Comparison of ENCODE assay signal across 9 cellular contexts in the genomic region with DNA sequence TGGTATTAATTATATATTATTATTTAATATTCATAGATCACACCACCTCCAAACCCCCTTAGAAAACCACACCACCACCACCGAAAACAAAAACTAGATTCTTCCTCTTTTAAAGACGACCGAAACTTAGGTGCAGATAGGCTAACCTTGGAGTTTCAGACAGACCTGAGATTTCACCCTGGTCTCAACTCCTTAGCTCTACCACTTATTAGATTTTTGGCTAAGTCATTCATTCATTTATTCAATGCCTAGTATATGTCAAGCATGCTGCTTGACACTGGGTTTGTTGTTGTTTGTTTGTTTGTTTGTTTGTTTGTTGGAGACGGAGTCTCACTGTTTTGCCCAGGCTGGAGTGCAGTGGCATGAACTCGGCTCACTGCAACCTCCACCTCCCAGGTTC. TPM values are rescaled to one million over a fixed set of nuclear protein-coding genes. Genes with fewer than 3 reads are reported as not detected.
A peak's percentile ranks its signal among the peaks of the same experiment; 100 is the strongest.
DNase-seq lines count a peak whose midpoint lies in the region; ATAC-seq, FAIRE-seq and TF ChIP-seq lines count a peak whose summit lies in the region.
"Had no signal": no experiment of that assay in that cellular context is flagged by ENCODE, and none has a peak within 500 bp of the region (broad histone marks: within the 10 kb centered on the region; RNA-seq: fewer than 3 reads in every experiment).

No MANE protein-coding gene starts in this region.

- ATAC-seq in GM19438 (IDR thresholded peaks at IDR 0.05; ENCODE audit: low read depth, unreplicated experiment) (peak; percentile 82), HG02852 (IDR thresholded peaks at IDR 0.05; ENCODE audit: unreplicated experiment) (peak; percentile 86), HG03520 (IDR thresholded peaks at IDR 0.05; ENCODE audit: unreplicated experiment) (peak; percentile 91), left lung (no peak)

- TF ChIP-seq CTCF in foreskin fibroblast (IDR thresholded peaks at IDR 0.05; ENCODE audit: low read depth, low read length) (no peak), left lung (IDR thresholded peaks at IDR 0.05) (no peak)

- H3K9me3 ChIP-seq in left lung: no peaks in the 10 kb centered on the region
- H3K9me3 ChIP-seq in neuronal stem cell (replicated peaks in 1 of 2; ENCODE audit: control insufficient read depth in 2 of 2, insufficient read depth in 1 of 2, low read depth in 1 of 2, low read length in 2 of 2): no peaks in the 10 kb centered on the region
- H3K9me3 ChIP-seq: stomach had no signal

- H2AFZ ChIP-seq in neuronal stem cell (ENCODE audit: low read length): no peak overlapping the region

- no peak overlapping the region for H3K14ac ChIP-seq in neuronal stem cell (ENCODE audit: low read length)

- H2BK15ac ChIP-seq in neuronal stem cell (ENCODE audit: low read length): no peak overlapping the region

- TF ChIP-seq POLR2A in GM12892 (IDR thresholded peaks at IDR 0.05; ENCODE audit: low read depth, low read length): no peak

- no peak overlapping the region for H3K4ac ChIP-seq in neuronal stem cell (ENCODE audit: low read length)

- no peak overlapping the region for H3K18ac ChIP-seq in neuronal stem cell (ENCODE audit: low read length)

- H3K36me3 ChIP-seq in left lung: no peaks in the 10 kb centered on the region
- H3K36me3 ChIP-seq in neuronal stem cell (replicated peaks in 1 of 2; ENCODE audit: control insufficient read depth in 2 of 2, insufficient read depth in 2 of 2, low read length in 2 of 2): no peaks in the 10 kb centered on the region
- H3K36me3 ChIP-seq: stomach had no signal

- no peak overlapping the region for H3K4me2 ChIP-seq in neuronal stem cell (ENCODE audit: insufficient read depth, low read length, poor library complexity, severe bottlenecking)

- H3K27me3 ChIP-seq in left lung (no peaks in the 10 kb centered on the region), neuronal stem cell (ENCODE audit: control insufficient read depth in 3 of 3, insufficient read depth in 3 of 3, low read depth in 1 of 3, low read length in 3 of 3) (no peaks in the 10 kb centered on the region)
- H3K27me3 ChIP-seq: stomach had no signal

- H2BK5ac ChIP-seq in neuronal stem cell (ENCODE audit: low read length): no peak overlapping the region

- intact Hi-C loops in left lung (cut with DNase I): no loop called here

- H4K8ac ChIP-seq in neuronal stem cell (ENCODE audit: low read depth, low read length): no peak overlapping the region

- H3K23ac ChIP-seq in neuronal stem cell (ENCODE audit: low read depth, low read length, poor library complexity): no peak overlapping the region

- H3K4me1 ChIP-seq in left lung (no peaks in the 10 kb centered on the region), neuronal stem cell (ENCODE audit: control insufficient read depth in 2 of 2, insufficient read depth in 1 of 2, low read depth in 1 of 2, low read length in 2 of 2) (no peaks in the 10 kb centered on the region)
- H3K4me1 ChIP-seq: stomach had no signal

- H2BK120ac ChIP-seq in neuronal stem cell (ENCODE audit: low read depth, low read length): no peak overlapping the region

- H3K79me1 ChIP-seq in neuronal stem cell (ENCODE audit: low read depth, low read length): no peaks in the 10 kb centered on the region

- no CpG with 5 or more reads among the region's 5 CpGs for WGBS in neuronal stem cell (ENCODE audit: extremely low coverage in 2 of 2, insufficient read length in 2 of 2, insufficient replicate concordance in 1 of 2), 2 donors

- H3K4me3 ChIP-seq in foreskin fibroblast (ENCODE audit: low read depth in 1 of 2, low read length in 2 of 2): no peak overlapping the region
- H3K4me3 ChIP-seq in left lung: no peak overlapping the region
- no peak overlapping the region for H3K4me3 ChIP-seq in neuronal stem cell (ENCODE audit: low read length in 2 of 2)
- H3K4me3 ChIP-seq: stomach had no signal

- H2BK12ac ChIP-seq in neuronal stem cell (ENCODE audit: low read length): no peak overlapping the region

- no peak for DNase-seq in GM12892 (ENCODE audit: insufficient read length)
- DNase-seq in foreskin fibroblast: no peak
- DNase-seq in middle frontal gyrus (ENCODE audit: extremely low spot score, low spot score): no peak
- no peak for DNase-seq in left lung
- DNase-seq in neuronal stem cell (ENCODE audit: low spot score): no peak
- DNase-seq: stomach had no signal

- peak; percentile 58 for FAIRE-seq in GM12892 (lab: Jason Lieb, UNC)

- no peak overlapping the region for H2AK5ac ChIP-seq in neuronal stem cell (ENCODE audit: low read depth, low read length)

- H3K27ac ChIP-seq in left lung (no peak overlapping the region), neuronal stem cell (replicated peaks; ENCODE audit: low read length) (no peak overlapping the region)
- H3K27ac ChIP-seq: stomach had no signal

- H4K91ac ChIP-seq in neuronal stem cell (ENCODE audit: low read depth, low read length, poor library complexity): no peak overlapping the region

- H3K9ac ChIP-seq in neuronal stem cell (ENCODE audit: low read depth, low read length, poor library complexity): no peak overlapping the region

RNA-seq across cellular contexts. Expression of a gene that starts 9.5 kb away (rescaled TPM):
- 12.2 TPM for polyA plus RNA-seq in GM12892 (2012; ENCODE audit: missing spikeins)
- total RNA-seq in left lung: 10 to 100 TPM; 46.1 to 67.0 TPM
- 23.7 TPM for polyA plus RNA-seq in neuronal stem cell (2013, experiment 1 of 2)
- 24.1 TPM for polyA plus RNA-seq in neuronal stem cell (2013, experiment 2 of 2)
